23 cellular contexts compared by ENCODE assay signal in the genomic region with DNA sequence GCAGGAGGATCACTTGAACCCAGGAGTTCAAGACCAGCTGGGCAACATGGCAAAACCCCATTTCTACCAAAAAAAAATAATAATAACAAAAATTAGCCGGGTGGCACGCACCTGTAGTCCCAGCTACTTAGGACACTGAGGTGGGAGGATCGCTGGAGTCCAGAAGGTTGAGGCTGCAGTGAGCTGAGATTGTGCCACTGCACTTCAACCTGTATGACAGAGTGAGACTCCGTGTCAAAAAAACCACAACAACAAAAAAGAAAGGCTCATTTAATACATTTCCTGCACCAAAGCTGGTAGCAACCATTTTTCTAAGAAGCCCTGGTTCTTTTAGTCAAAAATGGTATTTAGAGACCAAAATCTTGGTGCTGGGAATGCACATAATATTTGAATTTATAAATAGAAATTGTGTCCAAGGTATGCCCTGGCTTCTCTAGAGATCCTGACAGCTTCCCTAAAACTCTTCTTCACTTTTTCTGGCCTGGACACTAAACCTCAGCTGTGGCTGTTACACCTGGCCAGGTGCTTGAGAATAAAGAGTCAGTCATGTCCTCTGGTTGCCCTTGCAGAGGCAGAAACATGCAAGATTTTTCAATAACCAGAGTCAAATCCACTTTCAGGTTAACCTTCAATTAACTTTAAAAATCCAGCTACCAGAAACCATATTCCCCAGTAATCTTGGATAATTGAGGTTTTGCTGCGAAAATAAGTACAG. TPM values are rescaled to one million over a fixed set of nuclear protein-coding genes. Genes with fewer than 3 reads are reported as not detected.
DNase-seq lines count a peak whose midpoint lies in the region; ATAC-seq and TF ChIP-seq lines count a peak whose summit lies in the region.
"Had no signal": no experiment of that assay in that cellular context is flagged by ENCODE, and none has a peak within 500 bp of the region (broad histone marks: within the 10 kb centered on the region; RNA-seq: fewer than 3 reads in every experiment).

No MANE protein-coding gene starts in this region.

- H3K4me1 Mint-ChIP-seq in chondrocyte (ENCODE audit: low read depth): no peaks in the 10 kb centered on the region
- no peaks in the 10 kb centered on the region for H3K4me1 Mint-ChIP-seq in activated naive CD4-positive, alpha-beta T cell treated with anti-CD3 and anti-CD28 coated beads, Interleukin-2, amount 10 ng/mL, durations not matched to agents 7 days and 5 days

- H3K79me2 ChIP-seq in MM.1S (ENCODE audit: low read length) (peaks cover 43% of the 10 kb centered on the region), OCI-LY3 (ENCODE audit: low read length) (no peaks in the 10 kb centered on the region)

- no peak overlapping the region for H3K4me3 ChIP-seq in MM.1S (ENCODE audit: low read length)
- H3K4me3 ChIP-seq in OCI-LY3 (ENCODE audit: low read length): no peak overlapping the region
- H3K4me3 ChIP-seq: GM23248, HAP-1 had no signal

- H4K20me1 ChIP-seq in MM.1S (ENCODE audit: insufficient read depth, low read length) (no peaks in the 10 kb centered on the region), OCI-LY3 (ENCODE audit: insufficient read depth, low read length) (no peaks in the 10 kb centered on the region)

- no peaks in the 10 kb centered on the region for H3K36me3 ChIP-seq in MM.1S (replicated peaks; ENCODE audit: insufficient read depth, low read length)
- no peaks in the 10 kb centered on the region for H3K36me3 ChIP-seq in OCI-LY3 (replicated peaks; ENCODE audit: low read depth, low read length)
- H3K36me3 ChIP-seq: BE2C, HAP-1 had no signal

- H3K9ac ChIP-seq in MM.1S (ENCODE audit: low read length) (peak overlapping the region; percentile 97), OCI-LY3 (ENCODE audit: low read length) (no peak overlapping the region)
- H3K9ac ChIP-seq: GM23248 had no signal

- DNase-seq in MM.1S (peak; percentile 57), chondrocyte (ENCODE audit: low spot score) (peak; percentile 4), nucleus accumbens (lab: John Stamatoyannopoulos, UW) (no peak), SIG-M5 treated with dmso at 0.1 percent for 504 hours (lab: John Stamatoyannopoulos, UW; ENCODE audit: unreplicated experiment) (no peak)
- DNase-seq in activated naive CD4-positive, alpha-beta T cell treated with anti-CD3 and anti-CD28 coated beads, Interleukin-2, amount 10 ng/mL, durations not matched to agents 7 days and 5 days: no peak
- DNase-seq: ACHN; BE2C; C1 segment of cervical spinal cord; CD4-positive, CD25-positive, alpha-beta regulatory T cell; CD8-positive, alpha-beta memory T cell; COR-L47; DMS 273 treated with DMSO at 0.1 percent for 48 hours; DMS79; GDM1; GM23248; KBM-7 had no signal

- peaks cover 27% of the 10 kb centered on the region for H3K27me3 Mint-ChIP-seq in chondrocyte (ENCODE audit: low read depth)
- H3K27me3 Mint-ChIP-seq in activated naive CD4-positive, alpha-beta T cell treated with anti-CD3 and anti-CD28 coated beads, Interleukin-2, amount 10 ng/mL, durations not matched to agents 7 days and 5 days: peaks cover 9% of the 10 kb centered on the region
- H3K27me3 Mint-ChIP-seq: IgD-negative memory B cell had no signal

- H3K9me2 ChIP-seq in MM.1S (replicated peaks; ENCODE audit: insufficient read depth, low read length): no peaks in the 10 kb centered on the region

- no peaks in the 10 kb centered on the region for H3K36me3 Mint-ChIP-seq in chondrocyte (ENCODE audit: low read depth)
- H3K36me3 Mint-ChIP-seq in activated naive CD4-positive, alpha-beta T cell treated with anti-CD3 and anti-CD28 coated beads, Interleukin-2, amount 10 ng/mL, durations not matched to agents 7 days and 5 days: no peaks in the 10 kb centered on the region
- H3K36me3 Mint-ChIP-seq: CD4-positive, CD25-positive, alpha-beta regulatory T cell; CD8-positive, alpha-beta memory T cell had no signal

- CTCF ChIA-PET in activated naive CD4-positive, alpha-beta T cell treated with anti-CD3 and anti-CD28 coated beads, Interleukin-2, amount 10 ng/mL, durations not matched to agents 7 days and 5 days (lab: Charles Lee): interaction anchor here (1.2 kb wide), 1 partner anchor 98 kb away, joined by 3 read pairs; no protein-coding TSS in a partner anchor

- peak overlapping the region; percentile 100 for H3K27ac ChIP-seq in MM.1S (ENCODE audit: low read length)
- H3K27ac ChIP-seq in OCI-LY3 (ENCODE audit: low read length): no peak overlapping the region
- H3K27ac ChIP-seq: GM23248 had no signal

- H2AFZ ChIP-seq in MM.1S (ENCODE audit: low read length) (no peak overlapping the region), OCI-LY3 (ENCODE audit: low read depth, low read length) (no peak overlapping the region)
- H2AFZ ChIP-seq: GM23248 had no signal

- H3K9me3 ChIP-seq in MM.1S (replicated peaks; ENCODE audit: insufficient read depth, low read length) (no peaks in the 10 kb centered on the region), OCI-LY3 (ENCODE audit: insufficient read depth, low read length) (no peaks in the 10 kb centered on the region)
- H3K9me3 ChIP-seq: BE2C, HAP-1 had no signal

- peaks cover 87% of the 10 kb centered on the region for H3K4me1 ChIP-seq in MM.1S (ENCODE audit: low read length)
- H3K4me1 ChIP-seq in OCI-LY3 (ENCODE audit: low read length): peaks cover 72% of the 10 kb centered on the region
- H3K4me1 ChIP-seq: BE2C, HAP-1 had no signal

- ATAC-seq in GM18870 (IDR thresholded peaks at IDR 0.05; ENCODE audit: unreplicated experiment): no peak
- ATAC-seq: HepG2 had no signal

- no peak overlapping the region for H3K4me3 Mint-ChIP-seq in chondrocyte (ENCODE audit: unreplicated experiment)
- H3K4me3 Mint-ChIP-seq in activated naive CD4-positive, alpha-beta T cell treated with anti-CD3 and anti-CD28 coated beads, Interleukin-2, amount 10 ng/mL, durations not matched to agents 7 days and 5 days: no peak overlapping the region
- H3K4me3 Mint-ChIP-seq: CD4-positive, CD25-positive, alpha-beta regulatory T cell; CD8-positive, alpha-beta memory T cell had no signal

- H3K4me2 ChIP-seq in MM.1S (ENCODE audit: low read depth, low read length): peak overlapping the region; percentile 96; the same call in 1 of the 2 replicates
- H3K4me2 ChIP-seq in OCI-LY3 (ENCODE audit: low read length): 0 out of 2 replicates have a peak overlapping the region, but pooled peaks have one; percentile 85

- H3F3A ChIP-seq in MM.1S (ENCODE audit: insufficient read depth, low read length): peaks cover 62% of the 10 kb centered on the region

- no peak overlapping the region for H3K27ac Mint-ChIP-seq in chondrocyte (ENCODE audit: unreplicated experiment)
- no peak overlapping the region for H3K27ac Mint-ChIP-seq in activated naive CD4-positive, alpha-beta T cell treated with anti-CD3 and anti-CD28 coated beads, Interleukin-2, amount 10 ng/mL, durations not matched to agents 7 days and 5 days
- H3K27ac Mint-ChIP-seq: CD4-positive, CD25-positive, alpha-beta regulatory T cell; CD8-positive, alpha-beta memory T cell; IgD-negative memory B cell had no signal

- peaks cover 8% of the 10 kb centered on the region for H3K9me3 Mint-ChIP-seq in chondrocyte (ENCODE audit: low read depth)
- no peaks in the 10 kb centered on the region for H3K9me3 Mint-ChIP-seq in activated naive CD4-positive, alpha-beta T cell treated with anti-CD3 and anti-CD28 coated beads, Interleukin-2, amount 10 ng/mL, durations not matched to agents 7 days and 5 days
- H3K9me3 Mint-ChIP-seq: CD4-positive, CD25-positive, alpha-beta regulatory T cell had no signal

- TF ChIP-seq CTCF in MM.1S (IDR thresholded peaks at IDR 0.05; ENCODE audit: low read length) (no peak), OCI-LY3 (IDR thresholded peaks at IDR 0.05; ENCODE audit: low read depth, low read length) (no peak), chondrocyte (IDR thresholded peaks at IDR 0.05) (no peak)

- H3K27me3 ChIP-seq in MM.1S (replicated peaks; ENCODE audit: insufficient read depth, low read length) (no peaks in the 10 kb centered on the region), OCI-LY3 (ENCODE audit: low read depth, low read length) (no peaks in the 10 kb centered on the region)

RNA-seq across cellular contexts. Expression of a gene that starts 35.9 kb away (rescaled TPM):
- not detected in 3 replicates for total RNA-seq in chondrocyte
- total RNA-seq: CD4-positive, CD25-positive, alpha-beta regulatory T cell; CD8-positive, alpha-beta memory T cell; Daoy; GM23248; H4; HepG2 had no signal

Comparison
In these comparisons a context has a peak if more than half of its experiments do, and no peak if none do; other contexts are left out.
1. DNase-seq: peak in MM.1S (single experiment) and chondrocyte (single experiment); none in activated naive CD4-positive, alpha-beta T cell treated with anti-CD3 and anti-CD28 coated beads, Interleukin-2, amount 10 ng/mL, durations not matched to agents 7 days and 5 days (single experiment), nucleus accumbens (0 of 56) and SIG-M5 treated with dmso at 0.1 percent for 504 hours (single experiment).